11 cellular contexts compared by ENCODE assay signal in genomic region chr10:118564652-118565051, GRCh38. TPM values are rescaled to one million over a fixed set of nuclear protein-coding genes. Genes with fewer than 3 reads are reported as not detected.
A peak's percentile ranks its signal among the peaks of the same experiment; 100 is the strongest.
DNase-seq lines count a peak whose midpoint lies in the region; ATAC-seq and TF ChIP-seq lines count a peak whose summit lies in the region.
"Had no signal": no experiment of that assay in that cellular context is flagged by ENCODE, and none has a peak within 500 bp of the region (broad histone marks: within the 10 kb centered on the region; RNA-seq: fewer than 3 reads in every experiment).

No MANE protein-coding gene starts in this region.

- H3K27me3 Mint-ChIP-seq in T-helper 2 cell treated with Interferon-gamma antibody and Interleukin-4, amounts not matched to agents 5 μg/mL and 100 μg/mL, for 36 hours (ENCODE audit: low read depth) = peaks cover 16% of the 10 kb centered on the region

- no peak overlapping the region for H3K4ac ChIP-seq in neuronal stem cell (ENCODE audit: low read length)

- intact Hi-C loops in dorsolateral prefrontal cortex (cut with DNase I) = loop anchor here in 1 of 2 donors (10.0 kb wide), 1 partner anchor 1070 kb away; no protein-coding TSS in a partner anchor

- H3K4me3 ChIP-seq in dorsolateral prefrontal cortex = no peak overlapping the region
- H3K4me3 ChIP-seq in neuronal stem cell (ENCODE audit: low read length in 2 of 2) = no peak overlapping the region
- H3K4me3 ChIP-seq: gastroesophageal sphincter had no signal

- no peak overlapping the region for H2BK15ac ChIP-seq in neuronal stem cell (ENCODE audit: low read length)

- H3K9ac ChIP-seq in neuronal stem cell (ENCODE audit: low read depth, low read length, poor library complexity) = no peak overlapping the region
- H3K9ac ChIP-seq: parathyroid adenoma had no signal

- no peak overlapping the region for H3K4me2 ChIP-seq in neuronal stem cell (ENCODE audit: insufficient read depth, low read length, poor library complexity, severe bottlenecking)

- no peak overlapping the region for H3K4me3 Mint-ChIP-seq in T-helper 2 cell treated with Interferon-gamma antibody and Interleukin-4, amounts not matched to agents 5 μg/mL and 100 μg/mL, for 36 hours
- H3K4me3 Mint-ChIP-seq: activated naive CD8-positive, alpha-beta T cell treated with anti-CD3 and anti-CD28 coated beads, Interleukin-2, amount 10 ng/mL, durations not matched to agents 7 days and 5 days had no signal

- H3K23ac ChIP-seq in neuronal stem cell (ENCODE audit: low read depth, low read length, poor library complexity) = no peak overlapping the region

- no peak overlapping the region for H2BK5ac ChIP-seq in neuronal stem cell (ENCODE audit: low read length)

- H2AK5ac ChIP-seq in neuronal stem cell (ENCODE audit: low read depth, low read length) = no peak overlapping the region

- no peak overlapping the region for H3K27ac Mint-ChIP-seq in T-helper 2 cell treated with Interferon-gamma antibody and Interleukin-4, amounts not matched to agents 5 μg/mL and 100 μg/mL, for 36 hours
- H3K27ac Mint-ChIP-seq: activated naive CD8-positive, alpha-beta T cell treated with anti-CD3 and anti-CD28 coated beads, Interleukin-2, amount 10 ng/mL, durations not matched to agents 7 days and 5 days had no signal

- H3K27ac ChIP-seq in dorsolateral prefrontal cortex (no peak overlapping the region), neuronal stem cell (replicated peaks; ENCODE audit: low read length) (no peak overlapping the region)
- H3K27ac ChIP-seq: gastroesophageal sphincter, parathyroid adenoma had no signal

- no CpG with 5 or more reads among the region's 6 CpGs for WGBS in neuronal stem cell (ENCODE audit: extremely low coverage in 2 of 2, insufficient read length in 2 of 2, insufficient replicate concordance in 1 of 2), 2 donors

- H3K9me3 Mint-ChIP-seq in T-helper 2 cell treated with Interferon-gamma antibody and Interleukin-4, amounts not matched to agents 5 μg/mL and 100 μg/mL, for 36 hours = no peaks in the 10 kb centered on the region

- no peak overlapping the region for H2BK120ac ChIP-seq in neuronal stem cell (ENCODE audit: low read depth, low read length)

- peak; percentile 12 for DNase-seq in DMS53 (lab: John Stamatoyannopoulos, UW)
- DNase-seq in DMS53 treated with DMSO at 0.1 percent for 48 hours (lab: John Stamatoyannopoulos, UW; ENCODE audit: unreplicated experiment) = no peak
- DNase-seq in NCI-H1694 (lab: John Stamatoyannopoulos, UW) = peak; percentile 23
- no peak for DNase-seq in dorsolateral prefrontal cortex
- DNase-seq in neuronal stem cell (ENCODE audit: low spot score) = peak; percentile 21
- DNase-seq in T-helper 2 cell treated with Interferon-gamma antibody and Interleukin-4, amounts not matched to agents 5 μg/mL and 100 μg/mL, for 36 hours (ENCODE audit: low spot score) = no peak
- no peak for DNase-seq in T-helper 2 cell
- DNase-seq: activated naive CD8-positive, alpha-beta T cell treated with anti-CD3 and anti-CD28 coated beads, Interleukin-2, amount 10 ng/mL, durations not matched to agents 7 days and 5 days had no signal

- H3K27me3 ChIP-seq in dorsolateral prefrontal cortex (peaks cover 0 to 3% (median 0%) of the 10 kb centered on the region in 45 donors), neuronal stem cell (ENCODE audit: control insufficient read depth in 3 of 3, insufficient read depth in 3 of 3, low read depth in 1 of 3, low read length in 3 of 3) (peaks cover 0 to 11% (median 0%) of the 10 kb centered on the region in 3 experiments)
- H3K27me3 ChIP-seq: gastroesophageal sphincter had no signal

- no peaks in the 10 kb centered on the region for H3K9me3 ChIP-seq in neuronal stem cell (replicated peaks in 1 of 2; ENCODE audit: control insufficient read depth in 2 of 2, insufficient read depth in 1 of 2, low read depth in 1 of 2, low read length in 2 of 2)

- H3K36me3 ChIP-seq in neuronal stem cell (replicated peaks in 1 of 2; ENCODE audit: control insufficient read depth in 2 of 2, insufficient read depth in 2 of 2, low read length in 2 of 2) = no peaks in the 10 kb centered on the region
- H3K36me3 ChIP-seq: gastroesophageal sphincter had no signal

- no peak overlapping the region for H2AFZ ChIP-seq in neuronal stem cell (ENCODE audit: low read length)
- H2AFZ ChIP-seq: parathyroid adenoma had no signal

- H3K14ac ChIP-seq in neuronal stem cell (ENCODE audit: low read length) = no peak overlapping the region

- H3K4me1 Mint-ChIP-seq in T-helper 2 cell treated with Interferon-gamma antibody and Interleukin-4, amounts not matched to agents 5 μg/mL and 100 μg/mL, for 36 hours (ENCODE audit: low read depth) = no peaks in the 10 kb centered on the region
- H3K4me1 Mint-ChIP-seq: activated naive CD8-positive, alpha-beta T cell treated with anti-CD3 and anti-CD28 coated beads, Interleukin-2, amount 10 ng/mL, durations not matched to agents 7 days and 5 days had no signal

- peak in 33 of 56 donors; percentile 6 to 52 (median 31) for TF ChIP-seq CTCF in dorsolateral prefrontal cortex (IDR thresholded peaks at IDR 0.05 in 54 of 56, conservative IDR thresholded peaks at IDR 0.05 in 2 of 56; ENCODE audit: low read depth in 1 of 56, partially characterized antibody in 56 of 56)

- H3K18ac ChIP-seq in neuronal stem cell (ENCODE audit: low read length) = peak overlapping the region; percentile 3

- H3K4me1 ChIP-seq in neuronal stem cell (ENCODE audit: control insufficient read depth in 2 of 2, insufficient read depth in 1 of 2, low read depth in 1 of 2, low read length in 2 of 2) = peaks cover 1 to 3% of the 10 kb centered on the region in 2 donors
- H3K4me1 ChIP-seq: parathyroid adenoma had no signal

- no peaks in the 10 kb centered on the region for H3K36me3 Mint-ChIP-seq in T-helper 2 cell treated with Interferon-gamma antibody and Interleukin-4, amounts not matched to agents 5 μg/mL and 100 μg/mL, for 36 hours (ENCODE audit: low read depth)
- H3K36me3 Mint-ChIP-seq: activated naive CD8-positive, alpha-beta T cell treated with anti-CD3 and anti-CD28 coated beads, Interleukin-2, amount 10 ng/mL, durations not matched to agents 7 days and 5 days had no signal

- H2BK12ac ChIP-seq in neuronal stem cell (ENCODE audit: low read length) = no peak overlapping the region

- no peak overlapping the region for H4K91ac ChIP-seq in neuronal stem cell (ENCODE audit: low read depth, low read length, poor library complexity)

- no peak for ATAC-seq in HG02623 (IDR thresholded peaks at IDR 0.05; ENCODE audit: unreplicated experiment)
- ATAC-seq: gastroesophageal sphincter had no signal

- no peaks in the 10 kb centered on the region for H3K79me1 ChIP-seq in neuronal stem cell (ENCODE audit: low read depth, low read length)

- no peak overlapping the region for H4K8ac ChIP-seq in neuronal stem cell (ENCODE audit: low read depth, low read length)

RNA-seq across cellular contexts. Expression of gene PRLHR, which starts 30.8 kb away (rescaled TPM):
- 1 to 10 TPM in 104 of 120 experiments, under 1 TPM in 16; 0.25 to 4.6 (median 1.7) TPM for total RNA-seq in dorsolateral prefrontal cortex
- not detected for polyA plus RNA-seq in neuronal stem cell (2013, experiment 1 of 2)
- not detected for polyA plus RNA-seq in neuronal stem cell (2013, experiment 2 of 2)
- total RNA-seq: activated naive CD8-positive, alpha-beta T cell treated with anti-CD3 and anti-CD28 coated beads, Interleukin-2, amount 10 ng/mL, durations not matched to agents 7 days and 5 days had no signal

Comparison
In these comparisons a context has a peak if more than half of its experiments do, and no peak if none do; other contexts are left out.
1. DNase-seq: peak in DMS53 (single experiment), NCI-H1694 (single experiment) and neuronal stem cell (single experiment); none in DMS53 treated with DMSO at 0.1 percent for 48 hours (single experiment), dorsolateral prefrontal cortex (0 of 10), T-helper 2 cell treated with Interferon-gamma antibody and Interleukin-4, amounts not matched to agents 5 μg/mL and 100 μg/mL, for 36 hours (single experiment) and T-helper 2 cell (0 of 5).